9 cellular contexts compared by ENCODE assay signal in genomic region chr2:32264422-32265149, GRCh38. TPM values are rescaled to one million over a fixed set of nuclear protein-coding genes. Genes with fewer than 3 reads are reported as not detected.
A peak's percentile ranks its signal among the peaks of the same experiment; 100 is the strongest.
DNase-seq lines count a peak whose midpoint lies in the region; ATAC-seq, FAIRE-seq and TF ChIP-seq lines count a peak whose summit lies in the region.
"Had no signal": no experiment of that assay in that cellular context is flagged by ENCODE, and none has a peak within 500 bp of the region (broad histone marks: within the 10 kb centered on the region; RNA-seq: fewer than 3 reads in every experiment).

Gene NLRC4 (minus strand): TSS chr2:32264886. CDS start chr2:32256775, 8,111 bp downstream.

- DNase-seq in GM12878 (ENCODE audit: low read depth, low spot score) (no peak), upper lobe of right lung (no peak), esophagus muscularis mucosa (ENCODE audit: extremely low spot score) (no peak), A673 (ENCODE audit: low spot score) (no peak), type B pancreatic cell (ENCODE audit: extremely low spot score, unreplicated experiment) (no peak)

- H3K27ac ChIP-seq in DOHH2 (ENCODE audit: low read depth, low read length) (peak within 1 kb of the TSS; percentile 50), GM12878 (ENCODE audit: control insufficient read depth, insufficient read depth) (peak within 1 kb of the TSS; percentile 66), upper lobe of right lung (peak within 1 kb of the TSS; percentile 68), esophagus muscularis mucosa (replicated peaks in 1 of 4) (peak within 1 kb of the TSS in 2 of 4 donors; percentile 15 to 34), A673 (ENCODE audit: low read depth, low read length, poor library complexity, severe bottlenecking) (no peak within 1 kb of the TSS)
- H3K27ac ChIP-seq: suprapubic skin had no signal

- no peaks in the 10 kb centered on the region for H3K4me1 Mint-ChIP-seq in type B pancreatic cell (ENCODE audit: unreplicated experiment)

- peaks cover 10% of the 10 kb centered on the region for H3K27me3 Mint-ChIP-seq in type B pancreatic cell

- SMC1A ChIA-PET in GM12878 (lab: Charles Lee; ENCODE audit: uncharacterized antibody, unreplicated experiment), result interaction anchor here (0.7 to 1.9 kb wide), 5 partner anchors 8 to 251 kb away, joined by 3 to 5 read pairs (median 4); no protein-coding TSS in a partner anchor

- TF ChIP-seq CTCF in DOHH2 (IDR thresholded peaks at IDR 0.05; ENCODE audit: low read depth, low read length, poor library complexity, severe bottlenecking) (no peak), GM12878 (IDR thresholded peaks at IDR 0.05 in 2 of 3, conservative IDR thresholded peaks at IDR 0.05 in 1 of 3; ENCODE audit: control insufficient read depth in 2 of 3, extremely low read depth in 1 of 3, insufficient read depth in 1 of 3, low read depth in 3 of 3, low read length in 3 of 3) (no peak), upper lobe of right lung (IDR thresholded peaks at IDR 0.05) (no peak), esophagus muscularis mucosa (IDR thresholded peaks at IDR 0.05) (no peak), A673 (conservative IDR thresholded peaks at IDR 0.05; ENCODE audit: low read depth, low read length) (no peak), type B pancreatic cell (conservative IDR thresholded peaks at IDR 0.05) (no peak)

- no peaks in the 10 kb centered on the region for H3K79me2 ChIP-seq in DOHH2 (ENCODE audit: control insufficient read depth, low read length)
- H3K79me2 ChIP-seq in GM12878 (ENCODE audit: control insufficient read depth, insufficient read depth, low read length), result no peaks in the 10 kb centered on the region

- peak; percentile 64 for ATAC-seq in GM19468 (IDR thresholded peaks at IDR 0.05; ENCODE audit: extremely low read depth, unreplicated experiment)
- peak; percentile 95 for ATAC-seq in HG03460 (IDR thresholded peaks at IDR 0.05; ENCODE audit: unreplicated experiment)
- peak; percentile 96 for ATAC-seq in GM12878
- peak; percentile 89 for ATAC-seq in upper lobe of right lung

- no peaks in the 10 kb centered on the region for H3K36me3 ChIP-seq in DOHH2 (ENCODE audit: control insufficient read depth, low read length)
- no peaks in the 10 kb centered on the region for H3K36me3 ChIP-seq in GM12878 (ENCODE audit: control insufficient read depth in 2 of 2, insufficient read depth in 2 of 2, low read length in 1 of 2)
- H3K36me3 ChIP-seq in upper lobe of right lung, result no peaks in the 10 kb centered on the region
- H3K36me3 ChIP-seq in esophagus muscularis mucosa, result no peaks in the 10 kb centered on the region
- no peaks in the 10 kb centered on the region for H3K36me3 ChIP-seq in A673 (ENCODE audit: insufficient read depth, low read length, poor library complexity, severe bottlenecking)
- H3K36me3 ChIP-seq: suprapubic skin had no signal

- H3K27me3 ChIP-seq in DOHH2 (ENCODE audit: control insufficient read depth, low read length) (no peaks in the 10 kb centered on the region), GM12878 (replicated peaks in 1 of 2; ENCODE audit: control insufficient read depth in 2 of 2, insufficient read depth in 2 of 2, low read length in 1 of 2) (no peaks in the 10 kb centered on the region), upper lobe of right lung (no peaks in the 10 kb centered on the region), esophagus muscularis mucosa (peaks cover 0 to 7% (median 0%) of the 10 kb centered on the region in 4 donors), A673 (replicated peaks; ENCODE audit: insufficient read depth, low read depth, low read length, poor library complexity) (no peaks in the 10 kb centered on the region)
- H3K27me3 ChIP-seq: suprapubic skin had no signal

- FAIRE-seq in GM12878 (lab: Jason Lieb, UNC), result peak; percentile 88

- H3K9me3 Mint-ChIP-seq in type B pancreatic cell, result no peaks in the 10 kb centered on the region

- TF ChIP-seq EP300 in GM12878 (IDR thresholded peaks at IDR 0.05; ENCODE audit: borderline replicate concordance in 1 of 2, control insufficient read depth in 1 of 2, low read depth in 2 of 2, low read length in 2 of 2) (no peak), esophagus muscularis mucosa (IDR thresholded peaks at IDR 0.05) (no peak)

- peaks cover 28% of the 10 kb centered on the region for H3K4me1 ChIP-seq in DOHH2 (ENCODE audit: control insufficient read depth, low read length)
- 0 out of 2 replicates have a peak, but pooled peaks cover 7% of the 10 kb centered on the region for H3K4me1 ChIP-seq in GM12878 (ENCODE audit: control insufficient read depth, insufficient read depth, low read length)
- no peaks in the 10 kb centered on the region for H3K4me1 ChIP-seq in upper lobe of right lung
- H3K4me1 ChIP-seq in esophagus muscularis mucosa, result no peaks in the 10 kb centered on the region
- no peaks in the 10 kb centered on the region for H3K4me1 ChIP-seq in A673 (ENCODE audit: insufficient read depth, low read length, poor library complexity, severe bottlenecking)
- H3K4me1 ChIP-seq: suprapubic skin had no signal

- POLR2A ChIA-PET in GM12878 (lab: Charles Lee) (interaction anchor here (0.7 kb wide), 1 partner anchor 200 kb away, joined by 3 read pairs; no protein-coding TSS in a partner anchor), A673 (lab: Charles Lee; ENCODE audit: low non-redundant PET) (interaction anchor here (0.6 kb wide), 1 partner anchor 71 kb away, joined by 3 read pairs; no protein-coding TSS in a partner anchor)

- no peak within 1 kb of the TSS for H3K27ac Mint-ChIP-seq in type B pancreatic cell

- CTCF ChIA-PET in GM12878 (lab: Yijun Ruan, JAX) (no interaction called here), A673 (lab: Charles Lee) (no interaction called here)

- RAD21 ChIA-PET in GM12878 (lab: Charles Lee; ENCODE audit: unreplicated experiment), result interaction anchor here (1.0 kb wide), 1 partner anchor 48 kb away, joined by 3 read pairs; no protein-coding TSS in a partner anchor

- peak within 1 kb of the TSS; percentile 67 for H3K9ac ChIP-seq in GM12878 (ENCODE audit: control insufficient read depth, insufficient read depth, low read length)

- H3K4me2 ChIP-seq in DOHH2 (ENCODE audit: low read length) (peak within 1 kb of the TSS; percentile 73), GM12878 (ENCODE audit: control insufficient read depth, insufficient read depth) (peak within 1 kb of the TSS; percentile 80)

- intact Hi-C loops in GM12878 (cut with micrococcal nuclease; ENCODE audit: unreplicated experiment), result no loop called here
- intact Hi-C loops in upper lobe of right lung (cut with DNase I), result no loop called here
- intact Hi-C loops in esophagus muscularis mucosa (cut with DNase I), result no loop called here
- intact Hi-C loops in A673 (cut with micrococcal nuclease; ENCODE audit: unreplicated experiment), result no loop called here

- 0 out of 2 replicates have a peak, but pooled peaks have one; percentile 11 for TF ChIP-seq RAD21 in GM12878 (IDR thresholded peaks at IDR 0.05; ENCODE audit: insufficient read depth, low read depth, low read length)

- peak within 1 kb of the TSS; percentile 94 for H2AFZ ChIP-seq in GM12878 (ENCODE audit: control insufficient read depth, low read depth, low read length)

- H4K20me1 ChIP-seq in DOHH2 (ENCODE audit: control insufficient read depth, insufficient read depth, low read depth, low read length), result no peaks in the 10 kb centered on the region
- no peaks in the 10 kb centered on the region for H4K20me1 ChIP-seq in GM12878 (ENCODE audit: control insufficient read depth, insufficient read depth)

- in situ Hi-C loops in GM12878 (cut with MboI), result no loop called here

- H3K9me3 ChIP-seq in DOHH2 (ENCODE audit: control insufficient read depth, insufficient read depth, low read length) (no peaks in the 10 kb centered on the region), GM12878 (replicated peaks; ENCODE audit: control insufficient read depth, insufficient read depth, low read length) (no peaks in the 10 kb centered on the region), upper lobe of right lung (no peaks in the 10 kb centered on the region), esophagus muscularis mucosa (no peaks in the 10 kb centered on the region), A673 (ENCODE audit: low read depth, low read length, poor library complexity, severe bottlenecking) (no peaks in the 10 kb centered on the region)
- H3K9me3 ChIP-seq: suprapubic skin had no signal

- TF ChIP-seq POLR2A in GM12878 (IDR thresholded peaks at IDR 0.05; ENCODE audit: low read depth, low read length) (no peak), esophagus muscularis mucosa (IDR thresholded peaks at IDR 0.05; ENCODE audit: low read depth) (no peak)

- under 1% methylated on average over 7 of the region's 7 CpGs for WGBS in GM12878 (ENCODE audit: insufficient coverage, insufficient replicate concordance, low lambda C conversion rate, missing lambda C conversion rate)
- WGBS in esophagus muscularis mucosa, result 75% methylated on average over 7 of the region's 7 CpGs

- no peaks in the 10 kb centered on the region; the same call in 1 of the 2 replicates for H3F3A ChIP-seq in DOHH2 (ENCODE audit: control insufficient read depth, insufficient read depth)

- H3K36me3 Mint-ChIP-seq in type B pancreatic cell, result no peaks in the 10 kb centered on the region

- H3K9me2 ChIP-seq in DOHH2 (replicated peaks; ENCODE audit: control insufficient read depth, low read length), result no peaks in the 10 kb centered on the region

- H3K4me3 Mint-ChIP-seq in type B pancreatic cell, result no peak within 1 kb of the TSS

- no TSS peak for BruUV-seq in GM12878 (replicated peaks; lab: Mats Ljungman, UMichigan)
- BruUV-seq in A673 (replicated peaks; lab: Mats Ljungman, UMichigan), result no TSS peak

- H3K4me3 ChIP-seq in DOHH2 (ENCODE audit: low read length) (peak within 1 kb of the TSS; percentile 68), GM12878 (peak within 1 kb of the TSS; percentile 48), upper lobe of right lung (peak within 1 kb of the TSS; percentile 37), esophagus muscularis mucosa (peak within 1 kb of the TSS in 1 of 4 donors; percentile 27), A673 (ENCODE audit: low read depth, low read length, poor library complexity, severe bottlenecking) (no peak within 1 kb of the TSS)
- H3K4me3 ChIP-seq: suprapubic skin had no signal

RNA-seq across cellular contexts. Expression of gene NLRC4, which starts in this region (rescaled TPM):
- 0.21 and 0.22 TPM in 2 replicates for total RNA-seq in GM12878 (2013; cell fraction: nucleolus; rRNA removed)
- total RNA-seq in GM12878 (2014; rRNA removed) (0.33 and 0.45 TPM in 2 replicates), GM12878 (2014; rRNA removed; fragmentation: Illumina TruSeq; extraction: Trizol) (0.51 and 0.58 TPM in 2 replicates), GM12878 (2021) (0.40 and 0.54 TPM in 2 replicates), upper lobe of right lung (15.3 TPM), esophagus muscularis mucosa (1 to 10 TPM in 1 of 4 donors, under 1 TPM in 3; 0.42 to 3.1 (median 0.70) TPM), A673 (2021) (not detected in 2 replicates), type B pancreatic cell (ENCODE audit: low replicate concordance) (not detected in 2 replicates)
- 0.43 TPM for polyA plus RNA-seq in GM12878 (2011; ENCODE audit: low read depth)
- polyA plus RNA-seq in GM12878 (2011; rRNA removed) (0.01 and 0.03 TPM in 2 replicates), GM12878 (2014; fragmentation: Illumina TruSeq; extraction: Trizol) (0.38 and 0.54 TPM in 2 replicates), GM12878 (2014; fragmentation: Nextera tagmentation; extraction: Ambion mirVana) (under 1 TPM; 0.26 to 0.40 TPM), GM12878 (2014; rRNA removed) (0.18 and 0.41 TPM in 2 replicates), GM12878 (2016; fragmentation: Nextera tagmentation; extraction: Ambion mirVana) (under 1 TPM; 0.09 to 0.40 TPM)
- 0.01 TPM in 1 of 2 replicates, not detected in the other for polyA plus RNA-seq in GM12878 (2011; cell fraction: cytosol; rRNA removed)
- not detected in 2 replicates for polyA plus RNA-seq in GM12878 (2011; cell fraction: nucleus; rRNA removed)
- 0.53 and 0.56 TPM in 2 replicates for polyA plus RNA-seq in GM12878 (2012)
- not detected in 2 replicates for polyA minus RNA-seq in GM12878 (2011; rRNA and poly(A)+ RNA removed)
- not detected in 2 replicates for polyA minus RNA-seq in GM12878 (2011; cell fraction: cytosol; rRNA and poly(A)+ RNA removed)
- not detected in 2 replicates for polyA minus RNA-seq in GM12878 (2011; cell fraction: nucleus; rRNA and poly(A)+ RNA removed)

Comparison
In these comparisons a context has a peak if more than half of its experiments do, and no peak if none do; other contexts are left out.
1. Peak in ATAC-seq, H3K4me3 ChIP-seq, H3K27ac ChIP-seq, H3K9ac ChIP-seq and H3K4me2 ChIP-seq in GM12878; RNA of the gene not detected or under 1 TPM.